28 cellular contexts compared by ENCODE assay signal in the genomic region with DNA sequence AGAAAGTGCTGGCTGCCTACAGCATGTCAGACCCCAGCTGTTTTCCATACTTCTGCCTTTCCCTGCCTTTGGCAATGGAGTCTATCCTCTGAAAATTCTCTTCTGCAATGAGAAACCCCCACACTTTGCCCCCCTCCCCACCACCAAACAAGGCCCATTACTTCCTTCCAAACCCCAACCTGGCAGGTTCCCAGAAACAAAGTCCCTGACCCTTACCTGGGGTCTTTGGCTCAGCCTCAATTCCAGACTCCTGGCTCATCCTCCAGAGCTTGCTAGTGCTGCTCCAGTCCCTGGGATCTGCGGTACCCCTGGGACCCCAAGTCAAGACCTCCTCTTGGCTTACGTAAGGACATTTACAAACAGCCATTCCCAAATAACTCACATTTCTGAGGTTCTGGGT. TPM values are rescaled to one million over a fixed set of nuclear protein-coding genes. Genes with fewer than 3 reads are reported as not detected.
"Had no signal": no experiment of that assay in that cellular context is flagged by ENCODE, and none has a peak within 500 bp of the region (broad histone marks: within the 10 kb centered on the region; RNA-seq: fewer than 3 reads in every experiment).

No MANE protein-coding gene starts in this region.

- H3K9me3 ChIP-seq: breast epithelium, Peyer's patch had no signal

- H3K36me3 Mint-ChIP-seq: activated naive CD8-positive, alpha-beta T cell treated with anti-CD3 and anti-CD28 coated beads for 36 hours had no signal

- H3K36me3 ChIP-seq: breast epithelium, Peyer's patch had no signal

- H3K4me3 ChIP-seq: breast epithelium, Peyer's patch had no signal

- H3K4me1 ChIP-seq: breast epithelium had no signal

- H3K9me3 Mint-ChIP-seq: activated CD4-positive, alpha-beta memory T cell treated with anti-CD3 and anti-CD28 coated beads, Interleukin-2, amount 10 ng/mL, durations not matched to agents 7 days and 5 days; activated naive CD4-positive, alpha-beta T cell treated with anti-CD3 and anti-CD28 coated beads for 36 hours; activated naive CD8-positive, alpha-beta T cell treated with anti-CD3 and anti-CD28 coated beads for 36 hours; activated T-helper 17 cell treated with anti-CD3 and anti-CD28 coated beads, Interleukin-2, amount 50 U/mL, for 72 hours; T-helper 1 cell treated with Interleukin-12 subunit alpha and Interleukin-12 subunit beta and Interleukin-4 antibody, amounts not matched to agents 30 μg/mL and 1 μg/mL, for 36 hours had no signal

- H3K4me1 Mint-ChIP-seq: activated CD4-positive, alpha-beta memory T cell treated with anti-CD3 and anti-CD28 coated beads, Interleukin-2, amount 10 ng/mL, durations not matched to agents 7 days and 5 days; activated CD4-positive, alpha-beta T cell treated with anti-CD3 and anti-CD28 coated beads for 36 hours; activated T-helper 17 cell treated with anti-CD3 and anti-CD28 coated beads, Interleukin-2, amount 50 U/mL, for 72 hours had no signal

- H3K27me3 ChIP-seq: breast epithelium, Peyer's patch had no signal

- H3K27ac Mint-ChIP-seq: activated CD4-positive, alpha-beta memory T cell treated with anti-CD3 and anti-CD28 coated beads, Interleukin-2, amount 10 ng/mL, durations not matched to agents 7 days and 5 days; activated CD4-positive, alpha-beta T cell treated with anti-CD3 and anti-CD28 coated beads for 36 hours; activated naive CD4-positive, alpha-beta T cell treated with anti-CD3 and anti-CD28 coated beads for 36 hours; activated naive CD8-positive, alpha-beta T cell treated with anti-CD3 and anti-CD28 coated beads for 36 hours; activated T-helper 17 cell treated with anti-CD3 and anti-CD28 coated beads, Interleukin-2, amount 50 U/mL, for 72 hours; T-helper 1 cell treated with Interleukin-12 subunit alpha and Interleukin-12 subunit beta and Interleukin-4 antibody, amounts not matched to agents 30 μg/mL and 1 μg/mL, for 36 hours had no signal

- H3K27ac ChIP-seq: breast epithelium, Peyer's patch, RWPE1, VCaP had no signal

- ATAC-seq: activated CD4-positive, alpha-beta T cell treated with anti-CD3 and anti-CD28 coated beads for 36 hours; activated T-helper 17 cell treated with anti-CD3 and anti-CD28 coated beads, Interleukin-2, amount 50 U/mL, for 72 hours had no signal

- H3K4me3 Mint-ChIP-seq: activated CD4-positive, alpha-beta memory T cell treated with anti-CD3 and anti-CD28 coated beads, Interleukin-2, amount 10 ng/mL, durations not matched to agents 7 days and 5 days; activated CD4-positive, alpha-beta T cell treated with anti-CD3 and anti-CD28 coated beads for 36 hours; activated naive CD4-positive, alpha-beta T cell treated with anti-CD3 and anti-CD28 coated beads for 36 hours; activated naive CD8-positive, alpha-beta T cell treated with anti-CD3 and anti-CD28 coated beads for 36 hours; activated T-helper 17 cell treated with anti-CD3 and anti-CD28 coated beads, Interleukin-2, amount 50 U/mL, for 72 hours; T-helper 1 cell treated with Interleukin-12 subunit alpha and Interleukin-12 subunit beta and Interleukin-4 antibody, amounts not matched to agents 30 μg/mL and 1 μg/mL, for 36 hours had no signal

- DNase-seq: activated CD4-positive, alpha-beta memory T cell treated with anti-CD3 and anti-CD28 coated beads, Interleukin-2, amount 10 ng/mL, durations not matched to agents 7 days and 5 days; activated CD4-positive, alpha-beta T cell treated with anti-CD3 and anti-CD28 coated beads for 36 hours; activated CD4-positive, alpha-beta T cell treated with anti-CD3 and anti-CD28 coated beads, Interleukin-2, amount 50 U/mL, for 1 hour; activated gamma-delta T cell; activated naive CD4-positive, alpha-beta T cell treated with anti-CD3 and anti-CD28 coated beads for 36 hours; activated naive CD8-positive, alpha-beta T cell treated with anti-CD3 and anti-CD28 coated beads for 36 hours; activated T-cell treated with anti-CD3 and anti-CD28 coated beads for 4 hours; activated T-cell treated with anti-CD3 and anti-CD28 coated beads, Interleukin-2, amount 50 U/mL, for 48 hours; aorta; MM.1S; NCI-H1105; NCI-H1436; NCI-H1694 treated with DMSO at 0.1 percent for 48 hours; NCI-H2029 treated with DMSO at 0.1 percent for 48 hours; NCI-H345; NCI-H510A; NCI-H69; NK-92 treated with Interleukin-12 subunit alpha and Interleukin-12 subunit beta, amount 100 ng/mL, for 24 hours; Peyer's patch; SHP77 treated with DMSO at 0.1 percent for 48 hours; T-helper 9 cell had no signal

- H3K27me3 Mint-ChIP-seq: activated CD4-positive, alpha-beta memory T cell treated with anti-CD3 and anti-CD28 coated beads, Interleukin-2, amount 10 ng/mL, durations not matched to agents 7 days and 5 days; activated CD4-positive, alpha-beta T cell treated with anti-CD3 and anti-CD28 coated beads for 36 hours; activated T-helper 17 cell treated with anti-CD3 and anti-CD28 coated beads, Interleukin-2, amount 50 U/mL, for 72 hours had no signal

RNA-seq across cellular contexts. Expression of a gene that starts 17.5 kb away (rescaled TPM):
- total RNA-seq: activated CD4-positive, alpha-beta memory T cell treated with anti-CD3 and anti-CD28 coated beads, Interleukin-2, amount 10 ng/mL, durations not matched to agents 7 days and 5 days; activated CD8-positive, alpha-beta memory T cell treated with anti-CD3 and anti-CD28 coated beads for 36 hours; activated naive CD4-positive, alpha-beta T cell treated with anti-CD3 and anti-CD28 coated beads for 36 hours; activated naive CD8-positive, alpha-beta T cell treated with anti-CD3 and anti-CD28 coated beads for 36 hours; activated T-helper 17 cell treated with anti-CD3 and anti-CD28 coated beads, Interleukin-2, amount 50 U/mL, for 72 hours; Peyer's patch; SK-MEL-5 had no signal

RNA-seq across cellular contexts. Expression of a gene that starts 24.1 kb away (rescaled TPM):
- total RNA-seq: activated CD4-positive, alpha-beta memory T cell treated with anti-CD3 and anti-CD28 coated beads, Interleukin-2, amount 10 ng/mL, durations not matched to agents 7 days and 5 days; activated CD4-positive, alpha-beta T cell treated with anti-CD3 and anti-CD28 coated beads for 36 hours; activated CD8-positive, alpha-beta memory T cell treated with anti-CD3 and anti-CD28 coated beads for 36 hours; activated naive CD4-positive, alpha-beta T cell treated with anti-CD3 and anti-CD28 coated beads for 36 hours; activated naive CD8-positive, alpha-beta T cell treated with anti-CD3 and anti-CD28 coated beads for 36 hours; activated T-helper 17 cell treated with anti-CD3 and anti-CD28 coated beads, Interleukin-2, amount 50 U/mL, for 72 hours; SK-MEL-5 had no signal
